ENCODE assay signal across 1 cellular context in genomic region chr7:832968-833424, GRCh38.
TF ChIP-seq lines count a peak whose summit lies in the region.

No MANE protein-coding gene starts in this region.

TF ChIP-seq in GM12878, 131 proteins besides CTCF, POLR2A, EP300 and RAD21:
- no peak for TF ChIP-seq IRF4 (IDR thresholded peaks at IDR 0.05; ENCODE audit: low read depth, low read length)
- TF ChIP-seq SREBF2 (IDR thresholded peaks at IDR 0.05; ENCODE audit: low read length): no peak
- TF ChIP-seq FOXK2 (IDR thresholded peaks at IDR 0.05): no peak
- no peak for TF ChIP-seq RUNX3 (IDR thresholded peaks at IDR 0.05; ENCODE audit: low read length)
- no peak for TF ChIP-seq LARP7 (IDR thresholded peaks at IDR 0.05)
- TF ChIP-seq STAT1 (conservative IDR thresholded peaks at IDR 0.05): no peak
- no peak for TF ChIP-seq TAF1 (IDR thresholded peaks at IDR 0.05; ENCODE audit: borderline replicate concordance, low read depth, low read length)
- no peak for TF ChIP-seq RCOR1 (conservative IDR thresholded peaks at IDR 0.05; ENCODE audit: low read depth, low read length)
- no peak for TF ChIP-seq SRF (IDR thresholded peaks at IDR 0.05; ENCODE audit: low read depth in 2 of 2, low read length in 2 of 2)
- TF ChIP-seq SPI1 (IDR thresholded peaks at IDR 0.05; ENCODE audit: borderline replicate concordance, insufficient read depth, low read depth, low read length): no peak
- TF ChIP-seq CHD1 (IDR thresholded peaks at IDR 0.05; ENCODE audit: low read depth, low read length): no peak
TF ChIP-seq in GM12878: peak in this region for 0.
